Comparison of ENCODE assay signal across 1 cellular context in the genomic region with DNA sequence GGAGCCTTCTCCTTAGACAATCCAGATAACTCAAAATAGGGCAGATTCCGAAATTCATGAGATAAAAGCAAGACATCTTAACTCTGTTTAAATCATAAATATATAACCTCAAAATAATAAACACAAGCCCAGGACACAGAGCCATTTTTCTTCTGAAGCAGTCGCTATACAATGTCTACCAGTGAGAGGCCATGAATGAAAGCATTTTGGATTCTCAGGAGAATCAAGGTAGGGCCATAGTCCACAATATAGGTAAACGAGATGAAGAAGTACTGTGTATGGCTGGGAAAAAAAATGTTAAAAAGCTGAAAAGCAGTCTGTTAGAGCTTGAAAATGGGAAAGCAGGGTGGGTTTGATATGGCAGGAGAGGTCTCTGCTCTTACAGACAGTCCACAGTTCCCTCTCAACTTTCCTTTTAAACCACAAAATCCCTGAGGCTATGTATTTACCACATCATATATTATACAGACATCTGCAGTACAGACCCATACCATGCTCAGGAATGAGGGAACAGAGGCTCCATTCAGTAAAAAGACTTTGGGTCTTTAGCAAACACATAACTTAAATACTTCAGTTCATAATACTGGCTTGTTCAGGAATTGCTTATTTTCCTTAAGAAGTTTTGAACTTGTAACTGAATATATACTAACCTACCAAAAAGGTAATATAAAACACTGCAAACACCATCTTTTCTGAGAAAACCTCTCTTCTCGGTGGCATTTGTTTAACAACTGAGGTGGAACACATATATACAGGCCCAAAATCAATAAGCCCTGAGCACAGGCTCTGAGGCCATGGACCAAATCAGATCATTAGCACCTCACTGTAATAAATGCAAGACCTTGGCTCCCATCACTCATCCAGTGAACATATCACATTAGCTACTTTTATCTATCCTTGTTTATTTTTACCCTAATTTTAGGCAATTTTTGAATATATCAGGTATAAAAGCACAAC.
TF ChIP-seq lines count a peak whose summit lies in the region.

No MANE protein-coding gene starts in this region.

TF ChIP-seq in GM23338, 12 proteins besides CTCF, POLR2A, EP300 and RAD21 (continued from another document):
- TF ChIP-seq, protein P1, sequence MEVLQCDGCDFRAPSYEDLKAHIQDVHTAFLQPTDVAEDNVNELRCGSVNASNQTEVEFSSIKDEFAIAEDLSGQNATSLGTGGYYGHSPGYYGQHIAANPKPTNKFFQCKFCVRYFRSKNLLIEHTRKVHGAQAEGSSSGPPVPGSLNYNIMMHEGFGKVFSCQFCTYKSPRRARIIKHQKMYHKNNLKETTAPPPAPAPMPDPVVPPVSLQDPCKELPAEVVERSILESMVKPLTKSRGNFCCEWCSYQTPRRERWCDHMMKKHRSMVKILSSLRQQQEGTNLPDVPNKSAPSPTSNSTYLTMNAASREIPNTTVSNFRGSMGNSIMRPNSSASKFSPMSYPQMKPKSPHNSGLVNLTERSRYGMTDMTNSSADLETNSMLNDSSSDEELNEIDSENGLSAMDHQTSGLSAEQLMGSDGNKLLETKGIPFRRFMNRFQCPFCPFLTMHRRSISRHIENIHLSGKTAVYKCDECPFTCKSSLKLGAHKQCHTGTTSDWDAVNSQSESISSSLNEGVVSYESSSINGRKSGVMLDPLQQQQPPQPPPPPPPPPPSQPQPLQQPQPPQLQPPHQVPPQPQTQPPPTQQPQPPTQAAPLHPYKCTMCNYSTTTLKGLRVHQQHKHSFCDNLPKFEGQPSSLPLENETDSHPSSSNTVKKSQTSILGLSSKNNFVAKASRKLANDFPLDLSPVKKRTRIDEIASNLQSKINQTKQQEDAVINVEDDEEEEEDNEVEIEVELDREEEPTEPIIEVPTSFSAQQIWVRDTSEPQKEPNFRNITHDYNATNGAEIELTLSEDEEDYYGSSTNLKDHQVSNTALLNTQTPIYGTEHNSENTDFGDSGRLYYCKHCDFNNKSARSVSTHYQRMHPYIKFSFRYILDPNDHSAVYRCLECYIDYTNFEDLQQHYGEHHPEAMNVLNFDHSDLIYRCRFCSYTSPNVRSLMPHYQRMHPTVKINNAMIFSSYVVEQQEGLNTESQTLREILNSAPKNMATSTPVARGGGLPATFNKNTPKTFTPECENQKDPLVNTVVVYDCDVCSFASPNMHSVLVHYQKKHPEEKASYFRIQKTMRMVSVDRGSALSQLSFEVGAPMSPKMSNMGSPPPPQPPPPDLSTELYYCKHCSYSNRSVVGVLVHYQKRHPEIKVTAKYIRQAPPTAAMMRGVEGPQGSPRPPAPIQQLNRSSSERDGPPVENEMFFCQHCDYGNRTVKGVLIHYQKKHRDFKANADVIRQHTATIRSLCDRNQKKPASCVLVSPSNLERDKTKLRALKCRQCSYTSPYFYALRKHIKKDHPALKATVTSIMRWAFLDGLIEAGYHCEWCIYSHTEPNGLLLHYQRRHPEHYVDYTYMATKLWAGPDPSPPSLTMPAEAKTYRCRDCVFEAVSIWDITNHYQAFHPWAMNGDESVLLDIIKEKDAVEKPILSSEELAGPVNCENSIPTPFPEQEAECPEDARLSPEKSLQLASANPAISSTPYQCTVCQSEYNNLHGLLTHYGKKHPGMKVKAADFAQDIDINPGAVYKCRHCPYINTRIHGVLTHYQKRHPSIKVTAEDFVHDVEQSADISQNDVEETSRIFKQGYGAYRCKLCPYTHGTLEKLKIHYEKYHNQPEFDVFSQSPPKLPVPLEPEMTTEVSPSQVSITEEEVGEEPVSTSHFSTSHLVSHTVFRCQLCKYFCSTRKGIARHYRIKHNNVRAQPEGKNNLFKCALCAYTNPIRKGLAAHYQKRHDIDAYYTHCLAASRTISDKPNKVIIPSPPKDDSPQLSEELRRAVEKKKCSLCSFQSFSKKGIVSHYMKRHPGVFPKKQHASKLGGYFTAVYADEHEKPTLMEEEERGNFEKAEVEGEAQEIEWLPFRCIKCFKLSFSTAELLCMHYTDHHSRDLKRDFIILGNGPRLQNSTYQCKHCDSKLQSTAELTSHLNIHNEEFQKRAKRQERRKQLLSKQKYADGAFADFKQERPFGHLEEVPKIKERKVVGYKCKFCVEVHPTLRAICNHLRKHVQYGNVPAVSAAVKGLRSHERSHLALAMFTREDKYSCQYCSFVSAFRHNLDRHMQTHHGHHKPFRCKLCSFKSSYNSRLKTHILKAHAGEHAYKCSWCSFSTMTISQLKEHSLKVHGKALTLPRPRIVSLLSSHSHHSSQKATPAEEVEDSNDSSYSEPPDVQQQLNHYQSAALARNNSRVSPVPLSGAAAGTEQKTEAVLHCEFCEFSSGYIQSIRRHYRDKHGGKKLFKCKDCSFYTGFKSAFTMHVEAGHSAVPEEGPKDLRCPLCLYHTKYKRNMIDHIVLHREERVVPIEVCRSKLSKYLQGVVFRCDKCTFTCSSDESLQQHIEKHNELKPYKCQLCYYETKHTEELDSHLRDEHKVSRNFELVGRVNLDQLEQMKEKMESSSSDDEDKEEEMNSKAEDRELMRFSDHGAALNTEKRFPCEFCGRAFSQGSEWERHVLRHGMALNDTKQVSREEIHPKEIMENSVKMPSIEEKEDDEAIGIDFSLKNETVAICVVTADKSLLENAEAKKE (CRISPR knock-in tag; IDR thresholded peaks at IDR 0.05), result no peak
- TF ChIP-seq EZH2 (IDR thresholded peaks at IDR 0.05; ENCODE audit: low read depth, unreplicated experiment), result no peak
- no peak for TF ChIP-seq CREB1 (CRISPR knock-in tag; IDR thresholded peaks at IDR 0.05; ENCODE audit: low read depth)
- no peak for TF ChIP-seq POLR2AphosphoS5 (IDR thresholded peaks at IDR 0.05; ENCODE audit: low read depth)
- no peak for TF ChIP-seq ZNF114 (CRISPR knock-in tag; IDR thresholded peaks at IDR 0.05)
